In the genomic region with DNA sequence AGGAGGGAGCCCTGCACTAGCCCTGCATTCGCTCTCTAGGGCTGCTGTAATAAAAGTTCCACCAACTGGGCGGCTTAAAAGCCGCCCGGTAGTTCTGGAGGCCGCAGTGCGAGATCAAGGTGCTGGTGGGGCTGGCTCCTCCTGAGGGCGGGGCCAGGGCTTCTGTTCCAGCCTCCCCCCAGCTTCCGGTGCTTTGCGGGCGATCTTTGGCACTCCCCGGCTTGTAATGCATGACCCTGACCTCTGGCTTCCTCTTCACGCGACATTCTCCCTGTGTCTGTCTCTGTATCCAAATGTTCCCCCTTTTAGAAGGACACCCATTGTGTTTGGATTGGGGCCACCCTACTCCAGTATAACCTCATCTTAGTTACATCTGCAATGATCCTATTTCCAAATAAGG, we compare ENCODE assay signal across 1 cellular context.
TF ChIP-seq lines count a peak whose summit lies in the region.

No MANE protein-coding gene starts in this region.

TF ChIP-seq in HepG2, 621 proteins besides CTCF, POLR2A, EP300 and RAD21 (continued from another document and continues in another):
- TF ChIP-seq, protein P1, sequence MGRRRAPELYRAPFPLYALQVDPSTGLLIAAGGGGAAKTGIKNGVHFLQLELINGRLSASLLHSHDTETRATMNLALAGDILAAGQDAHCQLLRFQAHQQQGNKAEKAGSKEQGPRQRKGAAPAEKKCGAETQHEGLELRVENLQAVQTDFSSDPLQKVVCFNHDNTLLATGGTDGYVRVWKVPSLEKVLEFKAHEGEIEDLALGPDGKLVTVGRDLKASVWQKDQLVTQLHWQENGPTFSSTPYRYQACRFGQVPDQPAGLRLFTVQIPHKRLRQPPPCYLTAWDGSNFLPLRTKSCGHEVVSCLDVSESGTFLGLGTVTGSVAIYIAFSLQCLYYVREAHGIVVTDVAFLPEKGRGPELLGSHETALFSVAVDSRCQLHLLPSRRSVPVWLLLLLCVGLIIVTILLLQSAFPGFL (CRISPR knock-in tag; IDR thresholded peaks at IDR 0.05): no peak
- TF ChIP-seq KLF16 (CRISPR knock-in tag; IDR thresholded peaks at IDR 0.05): 0 out of 4 replicates have a peak, but pooled peaks of 1 of the 2 experiments have one; percentile 21
- TF ChIP-seq FOXC1 (CRISPR knock-in tag; IDR thresholded peaks at IDR 0.05; ENCODE audit: borderline replicate concordance): no peak
- no peak for TF ChIP-seq PLRG1 (conservative IDR thresholded peaks at IDR 0.05)
- TF ChIP-seq, protein P2, sequence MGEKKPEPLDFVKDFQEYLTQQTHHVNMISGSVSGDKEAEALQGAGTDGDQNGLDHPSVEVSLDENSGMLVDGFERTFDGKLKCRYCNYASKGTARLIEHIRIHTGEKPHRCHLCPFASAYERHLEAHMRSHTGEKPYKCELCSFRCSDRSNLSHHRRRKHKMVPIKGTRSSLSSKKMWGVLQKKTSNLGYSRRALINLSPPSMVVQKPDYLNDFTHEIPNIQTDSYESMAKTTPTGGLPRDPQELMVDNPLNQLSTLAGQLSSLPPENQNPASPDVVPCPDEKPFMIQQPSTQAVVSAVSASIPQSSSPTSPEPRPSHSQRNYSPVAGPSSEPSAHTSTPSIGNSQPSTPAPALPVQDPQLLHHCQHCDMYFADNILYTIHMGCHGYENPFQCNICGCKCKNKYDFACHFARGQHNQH (CRISPR knock-in tag; IDR thresholded peaks at IDR 0.05): 0 out of 2 replicates have a peak, but pooled peaks have one; percentile 30
- TF ChIP-seq HNRNPUL1 (IDR thresholded peaks at IDR 0.05; ENCODE audit: low read depth, low read length): no peak
- TF ChIP-seq EZH2 (conservative IDR thresholded peaks at IDR 0.05; ENCODE audit: low read depth, low read length): no peak
- no peak for TF ChIP-seq KAT7 (CRISPR knock-in tag; IDR thresholded peaks at IDR 0.05; ENCODE audit: borderline replicate concordance)
- TF ChIP-seq ZNF34 (CRISPR knock-in tag; IDR thresholded peaks at IDR 0.05; ENCODE audit: borderline replicate concordance): no peak
- TF ChIP-seq ZNF549 (CRISPR knock-in tag; IDR thresholded peaks at IDR 0.05): no peak
- TF ChIP-seq ZEB1 (IDR thresholded peaks at IDR 0.05; ENCODE audit: insufficient replicate concordance, low read depth): no peak
- no peak for TF ChIP-seq NFE2 (CRISPR knock-in tag; IDR thresholded peaks at IDR 0.05)
- no peak for TF ChIP-seq ZNF251 (CRISPR knock-in tag; IDR thresholded peaks at IDR 0.05)
- TF ChIP-seq ZNF557 (CRISPR knock-in tag; IDR thresholded peaks at IDR 0.05): no peak
- TF ChIP-seq HOXD1 (CRISPR knock-in tag; IDR thresholded peaks at IDR 0.05): 0 out of 2 replicates have a peak, but pooled peaks have one; percentile 36
- no peak for TF ChIP-seq HDAC2 (CRISPR knock-in tag; IDR thresholded peaks at IDR 0.05)
- TF ChIP-seq RORA (CRISPR knock-in tag; IDR thresholded peaks at IDR 0.05): no peak
- TF ChIP-seq ZBTB49 (CRISPR knock-in tag; IDR thresholded peaks at IDR 0.05; ENCODE audit: borderline replicate concordance): no peak
- TF ChIP-seq ZBTB34 (CRISPR knock-in tag; IDR thresholded peaks at IDR 0.05): no peak
- TF ChIP-seq NR2F6 (IDR thresholded peaks at IDR 0.05): peak; percentile 86
- peak; percentile 94 for TF ChIP-seq NR2F6 (CRISPR knock-in tag; IDR thresholded peaks at IDR 0.05)
- no peak for TF ChIP-seq ZBTB37 (CRISPR knock-in tag; IDR thresholded peaks at IDR 0.05)
- no peak for TF ChIP-seq ZNF773 (CRISPR knock-in tag; IDR thresholded peaks at IDR 0.05; ENCODE audit: borderline replicate concordance)
- no peak for TF ChIP-seq ZNF367 (CRISPR knock-in tag; IDR thresholded peaks at IDR 0.05; ENCODE audit: borderline replicate concordance)
- TF ChIP-seq HOXA5 (CRISPR knock-in tag; IDR thresholded peaks at IDR 0.05): no peak
- TF ChIP-seq BHLHE40 (IDR thresholded peaks at IDR 0.05; ENCODE audit: low read length): peak; percentile 47; the same call in 1 of the 2 replicates
- no peak for TF ChIP-seq HDAC6 (IDR thresholded peaks at IDR 0.05; ENCODE audit: low read depth, low read length)
- TF ChIP-seq RARA (CRISPR knock-in tag; IDR thresholded peaks at IDR 0.05): peak; percentile 66
- TF ChIP-seq ZNF558 (CRISPR knock-in tag; IDR thresholded peaks at IDR 0.05; ENCODE audit: borderline replicate concordance): no peak
- TF ChIP-seq HNRNPL (IDR thresholded peaks at IDR 0.05; ENCODE audit: low read depth, low read length): no peak
- TF ChIP-seq ZNF20 (CRISPR knock-in tag; IDR thresholded peaks at IDR 0.05): no peak
- no peak for TF ChIP-seq TRIM24 (CRISPR knock-in tag; IDR thresholded peaks at IDR 0.05)
- TF ChIP-seq ZSCAN22 (CRISPR knock-in tag; IDR thresholded peaks at IDR 0.05): no peak
- no peak for TF ChIP-seq ZNF619 (CRISPR knock-in tag; IDR thresholded peaks at IDR 0.05)
- TF ChIP-seq KMT2B (CRISPR knock-in tag; IDR thresholded peaks at IDR 0.05): 0 out of 2 replicates have a peak, but pooled peaks have one; percentile 18
- TF ChIP-seq NONO (IDR thresholded peaks at IDR 0.05): no peak
- TF ChIP-seq NONO (CRISPR knock-in tag; conservative IDR thresholded peaks at IDR 0.05): no peak
- TF ChIP-seq ZNF354B (CRISPR knock-in tag; IDR thresholded peaks at IDR 0.05): no peak
- TF ChIP-seq ZSCAN30 (CRISPR knock-in tag; IDR thresholded peaks at IDR 0.05): no peak
- 0 out of 2 replicates have a peak, but pooled peaks have one; percentile 23 for TF ChIP-seq MTA1 (CRISPR knock-in tag; IDR thresholded peaks at IDR 0.05; ENCODE audit: borderline replicate concordance)
- peak; percentile 17; the same call in 1 of the 2 replicates for TF ChIP-seq GABPA (IDR thresholded peaks at IDR 0.05; ENCODE audit: low read depth, low read length)
- TF ChIP-seq GABPA (CRISPR knock-in tag; IDR thresholded peaks at IDR 0.05; ENCODE audit: low read depth): peak; percentile 81
- no peak for TF ChIP-seq ZNF317 (CRISPR knock-in tag; IDR thresholded peaks at IDR 0.05)
- no peak for TF ChIP-seq NFYC (CRISPR knock-in tag; IDR thresholded peaks at IDR 0.05)
- TF ChIP-seq, protein P3, sequence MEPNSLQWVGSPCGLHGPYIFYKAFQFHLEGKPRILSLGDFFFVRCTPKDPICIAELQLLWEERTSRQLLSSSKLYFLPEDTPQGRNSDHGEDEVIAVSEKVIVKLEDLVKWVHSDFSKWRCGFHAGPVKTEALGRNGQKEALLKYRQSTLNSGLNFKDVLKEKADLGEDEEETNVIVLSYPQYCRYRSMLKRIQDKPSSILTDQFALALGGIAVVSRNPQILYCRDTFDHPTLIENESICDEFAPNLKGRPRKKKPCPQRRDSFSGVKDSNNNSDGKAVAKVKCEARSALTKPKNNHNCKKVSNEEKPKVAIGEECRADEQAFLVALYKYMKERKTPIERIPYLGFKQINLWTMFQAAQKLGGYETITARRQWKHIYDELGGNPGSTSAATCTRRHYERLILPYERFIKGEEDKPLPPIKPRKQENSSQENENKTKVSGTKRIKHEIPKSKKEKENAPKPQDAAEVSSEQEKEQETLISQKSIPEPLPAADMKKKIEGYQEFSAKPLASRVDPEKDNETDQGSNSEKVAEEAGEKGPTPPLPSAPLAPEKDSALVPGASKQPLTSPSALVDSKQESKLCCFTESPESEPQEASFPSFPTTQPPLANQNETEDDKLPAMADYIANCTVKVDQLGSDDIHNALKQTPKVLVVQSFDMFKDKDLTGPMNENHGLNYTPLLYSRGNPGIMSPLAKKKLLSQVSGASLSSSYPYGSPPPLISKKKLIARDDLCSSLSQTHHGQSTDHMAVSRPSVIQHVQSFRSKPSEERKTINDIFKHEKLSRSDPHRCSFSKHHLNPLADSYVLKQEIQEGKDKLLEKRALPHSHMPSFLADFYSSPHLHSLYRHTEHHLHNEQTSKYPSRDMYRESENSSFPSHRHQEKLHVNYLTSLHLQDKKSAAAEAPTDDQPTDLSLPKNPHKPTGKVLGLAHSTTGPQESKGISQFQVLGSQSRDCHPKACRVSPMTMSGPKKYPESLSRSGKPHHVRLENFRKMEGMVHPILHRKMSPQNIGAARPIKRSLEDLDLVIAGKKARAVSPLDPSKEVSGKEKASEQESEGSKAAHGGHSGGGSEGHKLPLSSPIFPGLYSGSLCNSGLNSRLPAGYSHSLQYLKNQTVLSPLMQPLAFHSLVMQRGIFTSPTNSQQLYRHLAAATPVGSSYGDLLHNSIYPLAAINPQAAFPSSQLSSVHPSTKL (CRISPR knock-in tag; IDR thresholded peaks at IDR 0.05): peak; percentile 64
- TF ChIP-seq HNRNPK (IDR thresholded peaks at IDR 0.05; ENCODE audit: low read depth, low read length, poor library complexity, severe bottlenecking): no peak
- TF ChIP-seq E2F5 (CRISPR knock-in tag; conservative IDR thresholded peaks at IDR 0.05): no peak
- TF ChIP-seq JARID2 (CRISPR knock-in tag; IDR thresholded peaks at IDR 0.05; ENCODE audit: insufficient replicate concordance): no peak
- TF ChIP-seq, protein P4, sequence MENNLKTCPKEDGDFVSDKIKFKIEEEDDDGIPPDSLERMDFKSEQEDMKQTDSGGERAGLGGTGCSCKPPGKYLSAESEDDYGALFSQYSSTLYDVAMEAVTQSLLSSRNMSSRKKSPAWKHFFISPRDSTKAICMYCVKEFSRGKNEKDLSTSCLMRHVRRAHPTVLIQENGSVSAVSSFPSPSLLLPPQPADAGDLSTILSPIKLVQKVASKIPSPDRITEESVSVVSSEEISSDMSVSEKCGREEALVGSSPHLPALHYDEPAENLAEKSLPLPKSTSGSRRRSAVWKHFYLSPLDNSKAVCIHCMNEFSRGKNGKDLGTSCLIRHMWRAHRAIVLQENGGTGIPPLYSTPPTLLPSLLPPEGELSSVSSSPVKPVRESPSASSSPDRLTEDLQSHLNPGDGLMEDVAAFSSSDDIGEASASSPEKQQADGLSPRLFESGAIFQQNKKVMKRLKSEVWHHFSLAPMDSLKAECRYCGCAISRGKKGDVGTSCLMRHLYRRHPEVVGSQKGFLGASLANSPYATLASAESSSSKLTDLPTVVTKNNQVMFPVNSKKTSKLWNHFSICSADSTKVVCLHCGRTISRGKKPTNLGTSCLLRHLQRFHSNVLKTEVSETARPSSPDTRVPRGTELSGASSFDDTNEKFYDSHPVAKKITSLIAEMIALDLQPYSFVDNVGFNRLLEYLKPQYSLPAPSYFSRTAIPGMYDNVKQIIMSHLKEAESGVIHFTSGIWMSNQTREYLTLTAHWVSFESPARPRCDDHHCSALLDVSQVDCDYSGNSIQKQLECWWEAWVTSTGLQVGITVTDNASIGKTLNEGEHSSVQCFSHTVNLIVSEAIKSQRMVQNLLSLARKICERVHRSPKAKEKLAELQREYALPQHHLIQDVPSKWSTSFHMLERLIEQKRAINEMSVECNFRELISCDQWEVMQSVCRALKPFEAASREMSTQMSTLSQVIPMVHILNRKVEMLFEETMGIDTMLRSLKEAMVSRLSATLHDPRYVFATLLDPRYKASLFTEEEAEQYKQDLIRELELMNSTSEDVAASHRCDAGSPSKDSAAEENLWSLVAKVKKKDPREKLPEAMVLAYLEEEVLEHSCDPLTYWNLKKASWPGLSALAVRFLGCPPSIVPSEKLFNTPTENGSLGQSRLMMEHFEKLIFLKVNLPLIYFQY (CRISPR knock-in tag; IDR thresholded peaks at IDR 0.05; ENCODE audit: borderline replicate concordance): no peak
- TF ChIP-seq TOE1 (CRISPR knock-in tag; IDR thresholded peaks at IDR 0.05): no peak
- TF ChIP-seq CBX5 (CRISPR knock-in tag; IDR thresholded peaks at IDR 0.05; ENCODE audit: borderline replicate concordance): no peak
- TF ChIP-seq ZNF205 (CRISPR knock-in tag; IDR thresholded peaks at IDR 0.05): no peak
- TF ChIP-seq ZNF607 (CRISPR knock-in tag; IDR thresholded peaks at IDR 0.05; ENCODE audit: borderline replicate concordance): no peak
- TF ChIP-seq ZMYM4 (CRISPR knock-in tag; IDR thresholded peaks at IDR 0.05): peak; percentile 77
- TF ChIP-seq NR2F2 (IDR thresholded peaks at IDR 0.05; ENCODE audit: borderline replicate concordance, low read depth): peak; percentile 53
- no peak for TF ChIP-seq TCF12 (IDR thresholded peaks at IDR 0.05)
- no peak for TF ChIP-seq TCF12 (CRISPR knock-in tag; IDR thresholded peaks at IDR 0.05)
- no peak for TF ChIP-seq ZFAT (CRISPR knock-in tag; conservative IDR thresholded peaks at IDR 0.05)
- no peak for TF ChIP-seq ZNF567 (CRISPR knock-in tag; IDR thresholded peaks at IDR 0.05; ENCODE audit: borderline replicate concordance)
